9 cellular contexts compared by ENCODE assay signal in the genomic region with DNA sequence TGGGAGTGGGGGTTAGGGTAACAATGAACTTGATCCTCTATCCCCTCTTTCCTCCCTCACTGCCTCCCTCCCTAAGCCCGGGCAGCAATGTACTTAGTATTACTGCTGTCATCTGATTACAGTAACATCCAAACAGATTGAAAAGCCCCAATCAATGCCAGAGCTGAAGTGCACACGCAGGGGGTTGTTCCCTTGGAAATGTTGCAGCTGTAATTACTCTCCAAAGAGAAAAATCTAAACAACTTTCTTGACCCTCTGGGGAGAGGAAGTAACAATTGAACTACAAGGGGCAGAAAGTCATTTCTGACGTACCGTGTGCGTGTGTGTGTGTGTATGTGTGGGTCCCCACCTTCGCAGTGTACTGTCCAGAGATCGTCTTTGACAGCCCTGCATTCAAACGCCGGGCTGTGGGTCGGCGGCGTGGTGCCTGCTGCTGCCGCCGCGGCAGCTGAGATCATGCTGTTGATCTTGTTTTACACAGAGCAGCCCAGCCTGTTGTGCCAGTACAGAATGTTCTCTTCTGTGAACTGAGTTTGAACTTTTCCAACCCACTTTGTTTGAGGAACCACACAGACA.
DNase-seq lines count a peak whose midpoint lies in the region; ATAC-seq and TF ChIP-seq lines count a peak whose summit lies in the region.
"Had no signal": no experiment of that assay in that cellular context is flagged by ENCODE, and none has a peak within 500 bp of the region (broad histone marks: within the 10 kb centered on the region; RNA-seq: fewer than 3 reads in every experiment).

No MANE protein-coding gene starts in this region.

- intact Hi-C loops in right cardiac atrium (cut with DNase I): loop anchor here (2.0 to 10.0 kb wide), 6 partner anchors 58 to 126 kb away; partner anchors contain the start of gene KLF9 (in 1 of the 4)
- intact Hi-C loops in sigmoid colon (cut with DNase I): loop anchor here (1.0 to 10.0 kb wide), 4 partner anchors 60 to 1884 kb away; partner anchors contain the start of gene ZFAND5

- H3K4me1 ChIP-seq in right cardiac atrium (ENCODE audit: control insufficient read depth, insufficient read depth, low read length) (peaks cover 47% of the 10 kb centered on the region), sigmoid colon (peaks cover 4 to 94% (median 77%) of the 10 kb centered on the region in 4 donors)

- no peak for TF ChIP-seq CTCF in sigmoid colon (IDR thresholded peaks at IDR 0.05)

- ATAC-seq in right cardiac atrium (peak; percentile 94 to 95), GM18867 (IDR thresholded peaks at IDR 0.05; ENCODE audit: unreplicated experiment) (no peak), HG02852 (IDR thresholded peaks at IDR 0.05; ENCODE audit: unreplicated experiment) (no peak), HG02973 (IDR thresholded peaks at IDR 0.05; ENCODE audit: unreplicated experiment) (no peak), GM21423 (IDR thresholded peaks at IDR 0.05; ENCODE audit: unreplicated experiment) (no peak)

- no peak overlapping the region for H3K4me3 ChIP-seq in H7 (ENCODE audit: insufficient read depth, low read depth, low read length)
- no peak overlapping the region for H3K4me3 ChIP-seq in right cardiac atrium (ENCODE audit: low read length)
- H3K4me3 ChIP-seq in sigmoid colon: peak overlapping the region in 2 of 4 donors; percentile 14

- peak; percentile 30 for DNase-seq in H7
- peak; percentile 99 for DNase-seq in amniotic epithelial cell (ENCODE audit: low read depth)
- DNase-seq in right cardiac atrium: peak; percentile 93 to 97 (median 95)
- DNase-seq in sigmoid colon: peak; percentile 98

- TF ChIP-seq EP300 in sigmoid colon (IDR thresholded peaks at IDR 0.05): peak; percentile 99 to 100 (median 100)

- H3K9me3 ChIP-seq in right cardiac atrium (ENCODE audit: control insufficient read depth, low read length) (no peaks in the 10 kb centered on the region), sigmoid colon (no peaks in the 10 kb centered on the region)
- H3K9me3 ChIP-seq: neutrophil had no signal

- H3K27me3 ChIP-seq in H7 (ENCODE audit: control insufficient read depth, insufficient read depth, low read length) (no peaks in the 10 kb centered on the region), right cardiac atrium (ENCODE audit: control insufficient read depth, insufficient read depth) (no peaks in the 10 kb centered on the region), sigmoid colon (no peaks in the 10 kb centered on the region)
- H3K27me3 ChIP-seq: neutrophil had no signal

- peak overlapping the region; percentile 100 for H3K27ac ChIP-seq in right cardiac atrium (ENCODE audit: low read length)
- H3K27ac ChIP-seq in sigmoid colon: peak overlapping the region; percentile 90 to 98 (median 94)
- H3K27ac ChIP-seq: neutrophil had no signal

- peak; percentile 39 to 66 for TF ChIP-seq POLR2A in sigmoid colon (IDR thresholded peaks at IDR 0.05)

- H3K36me3 ChIP-seq in H7 (replicated peaks; ENCODE audit: control insufficient read depth, insufficient read depth, low read length) (no peaks in the 10 kb centered on the region), sigmoid colon (no peaks in the 10 kb centered on the region)
- H3K36me3 ChIP-seq: neutrophil had no signal

- WGBS in right cardiac atrium: 7% methylated on average over 15 of the region's 15 CpGs
- whole genome bisulfite sequencing in sigmoid colon, 2 donors: 8 to 44% methylated on average over 15 of the region's 15 CpGs

Comparison
In these comparisons a context has a peak if more than half of its experiments do, and no peak if none do; other contexts are left out.
1. DNase-seq: peak in every context shown above with its lines; median percentile 99 in amniotic epithelial cell; 98 in sigmoid colon; 95 in right cardiac atrium; 30 in H7.
2. ATAC-seq: peak in right cardiac atrium (2 of 2); none in GM18867 (single experiment), HG02852 (single experiment), HG02973 (single experiment) and GM21423 (single experiment).